Comparison of ENCODE assay signal across 8 cellular contexts in genomic region chr4:185039508-185040273, GRCh38. TPM values are rescaled to one million over a fixed set of nuclear protein-coding genes. Genes with fewer than 3 reads are reported as not detected.
DNase-seq lines count a peak whose midpoint lies in the region; ATAC-seq and TF ChIP-seq lines count a peak whose summit lies in the region.

No MANE protein-coding gene starts in this region.

- peak overlapping the region; percentile 21 for H2AFZ ChIP-seq in MM.1S (ENCODE audit: low read length)
- peak overlapping the region; percentile 30 for H2AFZ ChIP-seq in SU-DHL-6 (ENCODE audit: low read depth, low read length, severe bottlenecking)

- H3K9me2 ChIP-seq in MM.1S (replicated peaks; ENCODE audit: insufficient read depth, low read length) (no peaks in the 10 kb centered on the region), SU-DHL-6 (replicated peaks; ENCODE audit: insufficient read depth, low read length) (no peaks in the 10 kb centered on the region)

- no peaks in the 10 kb centered on the region for H3K36me3 ChIP-seq in MM.1S (replicated peaks; ENCODE audit: insufficient read depth, low read length)
- no peaks in the 10 kb centered on the region for H3K36me3 ChIP-seq in SU-DHL-6 (ENCODE audit: low read length)

- H3K4me2 ChIP-seq in MM.1S (ENCODE audit: low read depth, low read length): peak overlapping the region; percentile 53
- H3K4me2 ChIP-seq in SU-DHL-6 (ENCODE audit: low read depth, low read length, poor library complexity, severe bottlenecking): peak overlapping the region; percentile 40

- H3K4me3 ChIP-seq in MM.1S (ENCODE audit: low read length): 0 out of 2 replicates have a peak overlapping the region, but pooled peaks have one; percentile 19
- no peak overlapping the region for H3K4me3 ChIP-seq in SU-DHL-6 (ENCODE audit: insufficient read depth, low read length, poor library complexity, severe bottlenecking)
- H3K4me3 ChIP-seq in astrocyte of the spinal cord (ENCODE audit: low read depth, low read length): no peak overlapping the region

- H3K9me3 ChIP-seq in MM.1S (replicated peaks; ENCODE audit: insufficient read depth, low read length) (no peaks in the 10 kb centered on the region), SU-DHL-6 (ENCODE audit: insufficient read depth, low read length) (no peaks in the 10 kb centered on the region)

- 0 out of 2 replicates have a peak, but pooled peaks cover 4% of the 10 kb centered on the region for H3K4me1 ChIP-seq in MM.1S (ENCODE audit: low read length)

- in situ Hi-C loops in astrocyte of the spinal cord (cut with HindIII; ENCODE audit: low sequenced_read_pairs): no loop called here

- H3K27ac ChIP-seq in MM.1S (ENCODE audit: low read length) (no peak overlapping the region), SU-DHL-6 (ENCODE audit: low read depth, low read length) (no peak overlapping the region)

- ATAC-seq in GM21717 (IDR thresholded peaks at IDR 0.05; ENCODE audit: unreplicated experiment) (peak; percentile 66), GM19324 (IDR thresholded peaks at IDR 0.05; ENCODE audit: low FRiP score, unreplicated experiment) (no peak)

- H3K9ac ChIP-seq in MM.1S (ENCODE audit: low read length) (no peak overlapping the region), SU-DHL-6 (ENCODE audit: low read length) (no peak overlapping the region)

- DNase-seq in Daoy (ENCODE audit: low read depth) (peak; percentile 25), MM.1S (peak; percentile 71), astrocyte of the spinal cord (ENCODE audit: low read depth, low spot score) (peak; percentile 73), iPS-NIHi11 (ENCODE audit: low spot score) (peak; percentile 79)
- DNase-seq in stimulated activated CD4-positive, alpha-beta T cell treated with anti-CD3 and anti-CD28 coated beads, Interleukin-1b, Interleukin-23, amount 100 ng/mL, for 24 hours (ENCODE audit: low read depth in 4 of 4, low spot score in 1 of 4): peak; percentile 3 to 30 (median 16)

- H3K27me3 ChIP-seq in MM.1S (replicated peaks; ENCODE audit: insufficient read depth, low read length): no peaks in the 10 kb centered on the region
- no peaks in the 10 kb centered on the region for H3K27me3 ChIP-seq in SU-DHL-6 (ENCODE audit: low read length)

- H4K20me1 ChIP-seq in MM.1S (ENCODE audit: insufficient read depth, low read length): no peaks in the 10 kb centered on the region
- H4K20me1 ChIP-seq in SU-DHL-6 (ENCODE audit: low read depth, low read length): no peaks in the 10 kb centered on the region

- H3K79me2 ChIP-seq in MM.1S (ENCODE audit: low read length) (no peaks in the 10 kb centered on the region), SU-DHL-6 (ENCODE audit: insufficient read depth, low read length) (no peaks in the 10 kb centered on the region)

- no peaks in the 10 kb centered on the region for H3F3A ChIP-seq in MM.1S (ENCODE audit: insufficient read depth, low read length)
- H3F3A ChIP-seq in SU-DHL-6 (ENCODE audit: insufficient read depth): no peaks in the 10 kb centered on the region

- peak; percentile 80 for TF ChIP-seq CTCF in MM.1S (IDR thresholded peaks at IDR 0.05; ENCODE audit: low read length)
- TF ChIP-seq CTCF in SU-DHL-6 (IDR thresholded peaks at IDR 0.05; ENCODE audit: insufficient read depth, low read length, poor library complexity, severe bottlenecking): peak; percentile 74
- TF ChIP-seq CTCF in astrocyte of the spinal cord (IDR thresholded peaks at IDR 0.05; ENCODE audit: low read depth, low read length): peak; percentile 78

RNA-seq across cellular contexts. Expression of gene HELT, which starts 21.4 kb away (rescaled TPM):
- not detected in 2 replicates for total RNA-seq in Daoy (2014; rRNA removed; shearing (Covaris generic))

Comparison
In these comparisons a context has a peak if more than half of its experiments do, and no peak if none do; other contexts are left out.
1. DNase-seq: peak in every context shown above with its lines; median percentile 79 in iPS-NIHi11; 73 in astrocyte of the spinal cord; 71 in MM.1S; 25 in Daoy; 16 in stimulated activated CD4-positive, alpha-beta T cell treated with anti-CD3 and anti-CD28 coated beads, Interleukin-1b, Interleukin-23, amount 100 ng/mL, for 24 hours.